ENCODE assay signal across 21 cellular contexts in genomic region chr2:205848601-205849000, GRCh38.
DNase-seq lines count a peak whose midpoint lies in the region; TF ChIP-seq lines count a peak whose summit lies in the region.
"Had no signal": no experiment of that assay in that cellular context is flagged by ENCODE, and none has a peak within 500 bp of the region (broad histone marks: within the 10 kb centered on the region; RNA-seq: fewer than 3 reads in every experiment).

No MANE protein-coding gene starts in this region.

- no peak overlapping the region for H3K14ac ChIP-seq in mesenchymal stem cell (ENCODE audit: low read length in 2 of 2)

- 44% methylated on average over 3 of the region's 4 CpGs for WGBS in mesenchymal stem cell

- H3K18ac ChIP-seq in mesenchymal stem cell (ENCODE audit: low read depth in 1 of 2, low read length in 2 of 2): no peak overlapping the region

- H3K9me3 Mint-ChIP-seq in activated CD4-positive, alpha-beta T cell treated with anti-CD3 and anti-CD28 coated beads, Interleukin-2, amount 10 ng/mL, durations not matched to agents 7 days and 5 days: no peaks in the 10 kb centered on the region
- H3K9me3 Mint-ChIP-seq: activated CD8-positive, alpha-beta T cell treated with anti-CD3 and anti-CD28 coated beads for 36 hours had no signal

- no peak overlapping the region for H3K27ac ChIP-seq in mesenchymal stem cell (ENCODE audit: low read length, poor library complexity, severe bottlenecking)
- H3K27ac ChIP-seq: heart left ventricle, right lobe of liver had no signal

- no peaks in the 10 kb centered on the region for H3K4me1 ChIP-seq in mesenchymal stem cell (ENCODE audit: control insufficient read depth, insufficient read depth, low read depth, low read length)

- POLR2A ChIA-PET in activated CD4-positive, alpha-beta T cell treated with anti-CD3 and anti-CD28 coated beads, Interleukin-2, amount 10 ng/mL, durations not matched to agents 7 days and 5 days (lab: Charles Lee): no interaction called here

- H3K27ac Mint-ChIP-seq in activated CD4-positive, alpha-beta T cell treated with anti-CD3 and anti-CD28 coated beads, Interleukin-2, amount 10 ng/mL, durations not matched to agents 7 days and 5 days: no peak overlapping the region
- H3K27ac Mint-ChIP-seq: activated CD8-positive, alpha-beta T cell treated with anti-CD3 and anti-CD28 coated beads for 36 hours; CD4-positive, CD25-positive, alpha-beta regulatory T cell had no signal

- H4K8ac ChIP-seq in mesenchymal stem cell (ENCODE audit: low read length): no peak overlapping the region

- H3K23ac ChIP-seq in mesenchymal stem cell (ENCODE audit: low read length in 2 of 2): no peak overlapping the region

- H3K4me3 ChIP-seq in AG09309 (ENCODE audit: control insufficient read depth, low read depth, low read length) (no peak overlapping the region), MG63 (no peak overlapping the region), epithelial cell of esophagus (ENCODE audit: low read length) (no peak overlapping the region), mesenchymal stem cell (ENCODE audit: insufficient read depth in 1 of 2, low read depth in 1 of 2, low read length in 2 of 2) (no peak overlapping the region)
- H3K4me3 ChIP-seq: heart left ventricle, right lobe of liver had no signal

- H3K27me3 ChIP-seq in MG63 (no peaks in the 10 kb centered on the region), mesenchymal stem cell (ENCODE audit: control insufficient read depth in 1 of 2, insufficient read depth in 1 of 2, low read length in 2 of 2) (peaks cover 24 to 37% of the 10 kb centered on the region in 2 experiments)
- H3K27me3 ChIP-seq: heart left ventricle, right lobe of liver had no signal

- no peak overlapping the region for H2BK12ac ChIP-seq in mesenchymal stem cell (ENCODE audit: low read length in 2 of 2)

- no peak overlapping the region for H3K4me3 Mint-ChIP-seq in activated CD4-positive, alpha-beta T cell treated with anti-CD3 and anti-CD28 coated beads, Interleukin-2, amount 10 ng/mL, durations not matched to agents 7 days and 5 days
- H3K4me3 Mint-ChIP-seq: activated CD8-positive, alpha-beta T cell treated with anti-CD3 and anti-CD28 coated beads for 36 hours; CD4-positive, CD25-positive, alpha-beta regulatory T cell had no signal

- H3K36me3 ChIP-seq in MG63 (no peaks in the 10 kb centered on the region), mesenchymal stem cell (ENCODE audit: control insufficient read depth in 1 of 2, insufficient read depth in 2 of 2, low read depth in 1 of 2, low read length in 2 of 2) (no peaks in the 10 kb centered on the region)
- H3K36me3 ChIP-seq: heart left ventricle, right lobe of liver had no signal

- no peak overlapping the region for H3K4ac ChIP-seq in mesenchymal stem cell (ENCODE audit: low read depth in 1 of 2, low read length in 2 of 2)

- no peak overlapping the region for H2AK5ac ChIP-seq in mesenchymal stem cell (ENCODE audit: low read length, severe bottlenecking)

- H2AFZ ChIP-seq in mesenchymal stem cell (ENCODE audit: low read depth, low read length): no peak overlapping the region

- DNase-seq in AG09309 (ENCODE audit: low read depth) (peak; percentile 59), MG63 (peak; percentile 48), epithelial cell of esophagus (ENCODE audit: low read depth) (peak; percentile 27), mesenchymal stem cell (peak; percentile 83), NCI-H2029 treated with DMSO at 0.1 percent for 48 hours (lab: John Stamatoyannopoulos, UW) (no peak), NCI-H82 treated with DMSO at 0.1 percent for 48 hours (lab: John Stamatoyannopoulos, UW; ENCODE audit: unreplicated experiment) (no peak)
- DNase-seq in activated naive CD4-positive, alpha-beta T cell treated with anti-CD3 and anti-CD28 coated beads, Interleukin-2, amount 50 U/mL, for 16 hours: no peak
- no peak for DNase-seq in activated CD4-positive, alpha-beta T cell treated with anti-CD3 and anti-CD28 coated beads, Interleukin-2, amount 10 ng/mL, durations not matched to agents 7 days and 5 days
- DNase-seq: ACHN; activated CD8-positive, alpha-beta T cell treated with anti-CD3 and anti-CD28 coated beads for 36 hours; activated gamma-delta T cell treated with Interleukin-2 at 50 U/mL for 16 hours; aorta; CD4-positive, CD25-positive, alpha-beta regulatory T cell; effector CD8-positive, alpha-beta T cell; heart left ventricle; KG1; NCI-H1694 treated with DMSO at 0.1 percent for 48 hours; NCI-H774; posterior cingulate gyrus; right lobe of liver; SHP77 treated with DMSO at 0.1 percent for 48 hours had no signal

- H3K36me3 Mint-ChIP-seq in activated CD4-positive, alpha-beta T cell treated with anti-CD3 and anti-CD28 coated beads, Interleukin-2, amount 10 ng/mL, durations not matched to agents 7 days and 5 days (ENCODE audit: low read depth): no peaks in the 10 kb centered on the region
- H3K36me3 Mint-ChIP-seq: CD4-positive, CD25-positive, alpha-beta regulatory T cell had no signal

- H3K9me3 ChIP-seq in MG63 (no peaks in the 10 kb centered on the region), mesenchymal stem cell (ENCODE audit: control insufficient read depth, low read length) (no peaks in the 10 kb centered on the region)
- H3K9me3 ChIP-seq: heart left ventricle, right lobe of liver had no signal

- TF ChIP-seq CTCF in AG09309 (IDR thresholded peaks at IDR 0.05; ENCODE audit: control insufficient read depth, insufficient read depth, low read depth, low read length, missing control alignments) (no peak), epithelial cell of esophagus (IDR thresholded peaks at IDR 0.05; ENCODE audit: insufficient read depth, low read depth, low read length, missing control alignments) (no peak)

- no peak overlapping the region for H2BK15ac ChIP-seq in mesenchymal stem cell (ENCODE audit: low read depth, poor library complexity, severe bottlenecking)

- H3K27me3 Mint-ChIP-seq in activated CD4-positive, alpha-beta T cell treated with anti-CD3 and anti-CD28 coated beads, Interleukin-2, amount 10 ng/mL, durations not matched to agents 7 days and 5 days: peaks cover 16% of the 10 kb centered on the region

- no peak overlapping the region for H4K91ac ChIP-seq in mesenchymal stem cell (ENCODE audit: low read length)

- no peak overlapping the region for H2BK120ac ChIP-seq in mesenchymal stem cell (ENCODE audit: low read depth, low read length)

- H3K4me2 ChIP-seq in mesenchymal stem cell (ENCODE audit: low read length, poor library complexity, severe bottlenecking): no peak overlapping the region

- no peak overlapping the region for H2BK5ac ChIP-seq in mesenchymal stem cell (ENCODE audit: low read depth, low read length, poor library complexity, severe bottlenecking)

- no peak overlapping the region for H3K9ac ChIP-seq in mesenchymal stem cell (ENCODE audit: low read length)

- no peaks in the 10 kb centered on the region for H3K79me1 ChIP-seq in mesenchymal stem cell (replicated peaks; ENCODE audit: low read length, poor library complexity, severe bottlenecking)

- H3K4me1 Mint-ChIP-seq in activated CD4-positive, alpha-beta T cell treated with anti-CD3 and anti-CD28 coated beads, Interleukin-2, amount 10 ng/mL, durations not matched to agents 7 days and 5 days: no peaks in the 10 kb centered on the region
- H3K4me1 Mint-ChIP-seq: CD4-positive, CD25-positive, alpha-beta regulatory T cell had no signal

- CTCF ChIA-PET in activated CD4-positive, alpha-beta T cell treated with anti-CD3 and anti-CD28 coated beads, Interleukin-2, amount 10 ng/mL, durations not matched to agents 7 days and 5 days (lab: Charles Lee): interaction anchor here (0.5 kb wide), 1 partner anchor 259 kb away, joined by 3 read pairs; no protein-coding TSS in a partner anchor

Comparison
In these comparisons a context has a peak if more than half of its experiments do, and no peak if none do; other contexts are left out.
1. DNase-seq: peak in AG09309 (single experiment), MG63 (single experiment), epithelial cell of esophagus (single experiment) and mesenchymal stem cell (single experiment); none in activated naive CD4-positive, alpha-beta T cell treated with anti-CD3 and anti-CD28 coated beads, Interleukin-2, amount 50 U/mL, for 16 hours (single experiment), activated CD4-positive, alpha-beta T cell treated with anti-CD3 and anti-CD28 coated beads, Interleukin-2, amount 10 ng/mL, durations not matched to agents 7 days and 5 days (single experiment), NCI-H2029 treated with DMSO at 0.1 percent for 48 hours (single experiment) and NCI-H82 treated with DMSO at 0.1 percent for 48 hours (single experiment).